In genomic region chr20:22791432-22791831, GRCh38 we compare ENCODE assay signal across 24 cellular contexts.
"Had no signal": no experiment of that assay in that cellular context is flagged by ENCODE, and none has a peak within 500 bp of the region (broad histone marks: within the 10 kb centered on the region; RNA-seq: fewer than 3 reads in every experiment).

No MANE protein-coding gene starts in this region.

- H3K9me3 ChIP-seq: Peyer's patch, SJSA1, SK-N-SH had no signal

- H3K4me3 Mint-ChIP-seq: T-cell had no signal

- H3K36me3 ChIP-seq: Peyer's patch, SJSA1 had no signal

- H3K4me1 ChIP-seq: Peyer's patch had no signal

- H3K4me1 Mint-ChIP-seq: T-cell had no signal

- H3K9me2 ChIP-seq: SK-N-SH had no signal

- FAIRE-seq: HTR-8/SVneo had no signal

- ATAC-seq: T-cell had no signal

- H3K36me3 Mint-ChIP-seq: T-cell had no signal

- H3K27ac ChIP-seq: HL-60, Peyer's patch, SJSA1 had no signal

- H3K4me2 ChIP-seq: SK-N-SH had no signal

- H3K27ac Mint-ChIP-seq: T-cell had no signal

- H3K4me3 ChIP-seq: Peyer's patch, SJSA1 had no signal

- DNase-seq: Karpas-422, KG1, MM.1S, NCI-H1092 treated with DMSO at 0.1 percent for 48 hours, NCI-H1436, NCI-H187, NCI-H2029, NCI-H2081 treated with DMSO at 0.1 percent for 48 hours, NCI-H2171, NCI-H226, NCI-H446, NCI-H510A, NCI-H524 treated with DMSO at 0.1 percent for 48 hours, NCI-H69, NCI-H774, Peyer's patch, Right ventricle myocardium superior, SIG-M5, SK-N-SH, SW 1271, T-cell had no signal

- H3K9ac ChIP-seq: SK-N-SH had no signal

- H3K27me3 ChIP-seq: Peyer's patch, SJSA1 had no signal
